In genomic region chr9:89529243-89530030, GRCh38 we compare ENCODE assay signal across 16 cellular contexts. TPM values are rescaled to one million over a fixed set of nuclear protein-coding genes. Genes with fewer than 3 reads are reported as not detected.
DNase-seq lines count a peak whose midpoint lies in the region; ATAC-seq and FAIRE-seq lines count a peak whose summit lies in the region.
"Had no signal": no experiment of that assay in that cellular context is flagged by ENCODE, and none has a peak within 500 bp of the region (broad histone marks: within the 10 kb centered on the region; RNA-seq: fewer than 3 reads in every experiment).

No MANE protein-coding gene starts in this region.

- peaks cover 0 to 10% of the 10 kb centered on the region in 2 donors for H3K9me3 Mint-ChIP-seq in stimulated activated naive CD8-positive, alpha-beta T cell treated with anti-CD3 and anti-CD28 coated beads, Interleukin-15, amount 100 ng/mL, for 72 hours

- no peaks in the 10 kb centered on the region for H3K36me3 Mint-ChIP-seq in T-helper 17 cell (ENCODE audit: low read depth)

- ATAC-seq in T-helper 17 cell (peak; percentile 79), HG02610 (IDR thresholded peaks at IDR 0.05; ENCODE audit: unreplicated experiment) (no peak)
- ATAC-seq in stimulated activated naive CD8-positive, alpha-beta T cell treated with anti-CD3 and anti-CD28 coated beads, Interleukin-15, amount 100 ng/mL, for 72 hours = peak; percentile 32
- ATAC-seq: gastrocnemius medialis had no signal

- H3K9me3 ChIP-seq in T-helper 17 cell (ENCODE audit: control insufficient read depth, low read length, poor library complexity, severe bottlenecking) = no peaks in the 10 kb centered on the region
- no peaks in the 10 kb centered on the region for H3K9me3 ChIP-seq in effector memory CD4-positive, alpha-beta T cell (ENCODE audit: control insufficient read depth, low read length)
- H3K9me3 ChIP-seq: adrenal gland, gastrocnemius medialis, uterus had no signal

- H3K4me3 ChIP-seq in effector memory CD4-positive, alpha-beta T cell (ENCODE audit: insufficient read depth, low read depth, low read length, poor library complexity, severe bottlenecking) = peak overlapping the region; percentile 7
- H3K4me3 ChIP-seq: adrenal gland, gastrocnemius medialis, uterus had no signal

- H3K4me3 Mint-ChIP-seq in T-helper 17 cell = peak overlapping the region; percentile 71
- H3K4me3 Mint-ChIP-seq in stimulated activated naive CD8-positive, alpha-beta T cell treated with anti-CD3 and anti-CD28 coated beads, Interleukin-15, amount 100 ng/mL, for 72 hours = peak overlapping the region; percentile 33 to 67
- H3K4me3 Mint-ChIP-seq: activated B cell treated with CpG ODN at 0.5 μM for 24 hours, nephron had no signal

- FAIRE-seq in urothelium cell line (lab: Jason Lieb, UNC) = no peak
- FAIRE-seq: kidney had no signal

- no peaks in the 10 kb centered on the region for H3K36me3 ChIP-seq in effector memory CD4-positive, alpha-beta T cell (ENCODE audit: control insufficient read depth, insufficient read depth, low read length)
- H3K36me3 ChIP-seq: adrenal gland, gastrocnemius medialis, uterus had no signal

- peak overlapping the region; percentile 83 for H3K27ac Mint-ChIP-seq in T-helper 17 cell
- H3K27ac Mint-ChIP-seq in stimulated activated naive CD8-positive, alpha-beta T cell treated with anti-CD3 and anti-CD28 coated beads, Interleukin-15, amount 100 ng/mL, for 72 hours = no peak overlapping the region
- H3K27ac Mint-ChIP-seq: activated B cell treated with CpG ODN at 0.5 μM for 24 hours, nephron had no signal

- DNase-seq in activated CD8-positive, alpha-beta memory T cell treated with anti-CD3 and anti-CD28 coated beads, Interleukin-2, amount 50 U/mL, for 48 hours = peak; percentile 43
- no peak for DNase-seq in activated CD8-positive, alpha-beta memory T cell treated with anti-CD3 and anti-CD28 coated beads for 24 hours
- DNase-seq in T-helper 17 cell (no peak), NCI-H146 treated with DMSO at 0.1 percent for 48 hours (lab: John Stamatoyannopoulos, UW; ENCODE audit: unreplicated experiment) (no peak), urothelium cell line (ENCODE audit: low spot score) (no peak)
- DNase-seq in effector memory CD4-positive, alpha-beta T cell = no peak
- DNase-seq in stimulated activated naive CD8-positive, alpha-beta T cell treated with anti-CD3 and anti-CD28 coated beads, Interleukin-15, amount 100 ng/mL, for 72 hours = no peak
- DNase-seq: ACHN, activated B cell treated with CpG ODN at 0.5 μM for 24 hours, gastrocnemius medialis, kidney, NCI-H2227 treated with DMSO at 0.1 percent for 48 hours, uterus had no signal

- H3K27me3 ChIP-seq in effector memory CD4-positive, alpha-beta T cell (replicated peaks; ENCODE audit: control insufficient read depth, insufficient read depth, low read length, poor library complexity, severe bottlenecking) = no peaks in the 10 kb centered on the region
- H3K27me3 ChIP-seq: adrenal gland, gastrocnemius medialis, uterus had no signal

- H3K27ac ChIP-seq in effector memory CD4-positive, alpha-beta T cell (ENCODE audit: insufficient read depth, low read length, poor library complexity, severe bottlenecking) = no peak overlapping the region
- H3K27ac ChIP-seq: adrenal gland, gastrocnemius medialis, uterus had no signal

- peaks cover 72% of the 10 kb centered on the region for H3K4me1 ChIP-seq in effector memory CD4-positive, alpha-beta T cell (ENCODE audit: control insufficient read depth, insufficient read depth, low read length, poor library complexity, severe bottlenecking)
- H3K4me1 ChIP-seq: gastrocnemius medialis, uterus had no signal

- peaks cover 69% of the 10 kb centered on the region for H3K4me1 Mint-ChIP-seq in T-helper 17 cell
- H3K4me1 Mint-ChIP-seq in stimulated activated naive CD8-positive, alpha-beta T cell treated with anti-CD3 and anti-CD28 coated beads, Interleukin-15, amount 100 ng/mL, for 72 hours = peaks cover 100% of the 10 kb centered on the region

- H3K27me3 Mint-ChIP-seq in T-helper 17 cell = no peaks in the 10 kb centered on the region
- no peaks in the 10 kb centered on the region for H3K27me3 Mint-ChIP-seq in stimulated activated naive CD8-positive, alpha-beta T cell treated with anti-CD3 and anti-CD28 coated beads, Interleukin-15, amount 100 ng/mL, for 72 hours
- H3K27me3 Mint-ChIP-seq: activated B cell treated with CpG ODN at 0.5 μM for 24 hours had no signal

RNA-seq across cellular contexts. Expression of gene SEMA4D, which starts 31.5 kb away (rescaled TPM):
- total RNA-seq in T-helper 17 cell = 100 to 1,000 TPM; 250 to 312 TPM
